ENCODE assay signal across 25 cellular contexts in genomic region chr5:14914193-14914592, GRCh38. TPM values are rescaled to one million over a fixed set of nuclear protein-coding genes. Genes with fewer than 3 reads are reported as not detected.
DNase-seq lines count a peak whose midpoint lies in the region; ATAC-seq, FAIRE-seq and TF ChIP-seq lines count a peak whose summit lies in the region.
"Had no signal": no experiment of that assay in that cellular context is flagged by ENCODE, and none has a peak within 500 bp of the region (broad histone marks: within the 10 kb centered on the region; RNA-seq: fewer than 3 reads in every experiment).

No MANE protein-coding gene starts in this region.

- peaks cover 9% of the 10 kb centered on the region for H3K4me1 Mint-ChIP-seq in activated naive CD8-positive, alpha-beta T cell (ENCODE audit: low read depth)
- H3K4me1 Mint-ChIP-seq in activated naive CD8-positive, alpha-beta T cell treated with anti-CD3 and anti-CD28 coated beads, Interleukin-2, amount 50 U/mL, for 24 hours: peaks cover 19% of the 10 kb centered on the region
- peaks cover 14% of the 10 kb centered on the region for H3K4me1 Mint-ChIP-seq in astrocyte (ENCODE audit: low read depth, unreplicated experiment)
- H3K4me1 Mint-ChIP-seq: CD4-positive, alpha-beta memory T cell; H9 had no signal

- FAIRE-seq in astrocyte (lab: Jason Lieb, UNC): no peak
- FAIRE-seq: A204.1, GM18507 had no signal

- H3K4me3 ChIP-seq in astrocyte (ENCODE audit: insufficient read depth, low read depth, low read length) (no peak overlapping the region), osteoblast (ENCODE audit: insufficient read depth, low read length) (no peak overlapping the region)
- H3K4me3 ChIP-seq: BLaER1 treated with 17β-estradiol and CSF1 and Interleukin-3, amounts not matched to agents 10 nM and 100 nM had no signal

- H3K4me1 ChIP-seq in astrocyte (ENCODE audit: insufficient read depth, low read length) (peaks cover 20% of the 10 kb centered on the region), osteoblast (ENCODE audit: insufficient read depth, low read length) (peaks cover 47% of the 10 kb centered on the region)
- H3K4me1 ChIP-seq: BLaER1 treated with 17β-estradiol and CSF1 and Interleukin-3, amounts not matched to agents 10 nM and 100 nM had no signal

- TF ChIP-seq CTCF in astrocyte (IDR thresholded peaks at IDR 0.05; ENCODE audit: insufficient read depth, low read depth, low read length) (no peak), osteoblast (IDR thresholded peaks at IDR 0.05; ENCODE audit: extremely low read depth, low read depth, low read length) (no peak)

- no peak overlapping the region for H3K9ac ChIP-seq in astrocyte (ENCODE audit: low read length)
- H3K9ac ChIP-seq: BLaER1 treated with 17β-estradiol and CSF1 and Interleukin-3, amounts not matched to agents 10 nM and 100 nM; GM23248 had no signal

- H3K36me3 Mint-ChIP-seq in activated naive CD8-positive, alpha-beta T cell: peaks cover 3% of the 10 kb centered on the region
- no peaks in the 10 kb centered on the region for H3K36me3 Mint-ChIP-seq in activated naive CD8-positive, alpha-beta T cell treated with anti-CD3 and anti-CD28 coated beads, Interleukin-2, amount 50 U/mL, for 24 hours (ENCODE audit: low read depth)
- H3K36me3 Mint-ChIP-seq in astrocyte (ENCODE audit: low read depth, unreplicated experiment): no peaks in the 10 kb centered on the region
- H3K36me3 Mint-ChIP-seq: CD4-positive, alpha-beta memory T cell had no signal

- H3K79me2 ChIP-seq in astrocyte (ENCODE audit: insufficient read depth, low read length): no peaks in the 10 kb centered on the region
- no peaks in the 10 kb centered on the region for H3K79me2 ChIP-seq in osteoblast (ENCODE audit: insufficient read depth, low read length)

- H3K36me3 ChIP-seq in astrocyte (ENCODE audit: insufficient read depth, low read length): no peaks in the 10 kb centered on the region
- H3K36me3 ChIP-seq in osteoblast (ENCODE audit: insufficient read depth, low read length): no peaks in the 10 kb centered on the region
- H3K36me3 ChIP-seq: BLaER1 treated with 17β-estradiol and CSF1 and Interleukin-3, amounts not matched to agents 10 nM and 100 nM had no signal

- H3K9me3 ChIP-seq in astrocyte (ENCODE audit: insufficient read depth, low read depth, low read length) (no peaks in the 10 kb centered on the region), osteoblast (ENCODE audit: low read depth, low read length) (no peaks in the 10 kb centered on the region)

- no peak for DNase-seq in activated naive CD8-positive, alpha-beta T cell treated with anti-CD3 and anti-CD28 coated beads, Interleukin-2, amount 50 U/mL, for 24 hours
- DNase-seq in astrocyte (ENCODE audit: low read depth): no peak
- DNase-seq in osteoblast (ENCODE audit: insufficient read length, low spot score, missing footprints): peak; percentile 11
- no peak for DNase-seq in NCI-H774 (lab: John Stamatoyannopoulos, UW)
- DNase-seq in NCI-H1436 treated with DMSO at 0.1 percent for 48 hours (lab: John Stamatoyannopoulos, UW): no peak
- DNase-seq in NK-92 treated with Interleukin-12 subunit alpha and Interleukin-12 subunit beta, amount 100 ng/mL, for 24 hours (lab: John Stamatoyannopoulos, UW): no peak
- DNase-seq: AML-193; CD4-positive, alpha-beta memory T cell; COR-L47; DMS53; H9; Karpas-422; NCI-H1092 treated with DMSO at 0.1 percent for 48 hours; NCI-H1436; NCI-H187 treated with DMSO at 0.1 percent for 48 hours; NCI-H2171 treated with DMSO at 0.1 percent for 48 hours; NCI-H345; NCI-H510A treated with DMSO at 0.1 percent for 48 hours; NCI-H748 treated with DMSO at 0.1 percent for 48 hours had no signal

- H3K27ac ChIP-seq in astrocyte (ENCODE audit: low read depth, low read length): no peak overlapping the region
- H3K27ac ChIP-seq in osteoblast (ENCODE audit: low read depth, low read length): peak overlapping the region; percentile 98
- H3K27ac ChIP-seq: BLaER1 treated with 17β-estradiol and CSF1 and Interleukin-3, amounts not matched to agents 10 nM and 100 nM had no signal

- peak overlapping the region; percentile 64 for H3K4me2 ChIP-seq in astrocyte (ENCODE audit: low read length)
- no peak overlapping the region for H3K4me2 ChIP-seq in osteoblast (ENCODE audit: insufficient read depth, low read length)
- H3K4me2 ChIP-seq: BLaER1 treated with 17β-estradiol and CSF1 and Interleukin-3, amounts not matched to agents 10 nM and 100 nM had no signal

- H4K20me1 ChIP-seq in astrocyte (ENCODE audit: insufficient read depth, low read length) (no peaks in the 10 kb centered on the region), osteoblast (ENCODE audit: insufficient read depth, low read length) (no peaks in the 10 kb centered on the region)
- H4K20me1 ChIP-seq: BLaER1 treated with 17β-estradiol and CSF1 and Interleukin-3, amounts not matched to agents 10 nM and 100 nM had no signal

- no peaks in the 10 kb centered on the region for H3K27me3 Mint-ChIP-seq in activated naive CD8-positive, alpha-beta T cell
- peaks cover 3% of the 10 kb centered on the region for H3K27me3 Mint-ChIP-seq in activated naive CD8-positive, alpha-beta T cell treated with anti-CD3 and anti-CD28 coated beads, Interleukin-2, amount 50 U/mL, for 24 hours
- peaks cover 6% of the 10 kb centered on the region for H3K27me3 Mint-ChIP-seq in astrocyte (ENCODE audit: low read depth, unreplicated experiment)

- no peak overlapping the region for H3K4me3 Mint-ChIP-seq in activated naive CD8-positive, alpha-beta T cell
- H3K4me3 Mint-ChIP-seq in activated naive CD8-positive, alpha-beta T cell treated with anti-CD3 and anti-CD28 coated beads, Interleukin-2, amount 50 U/mL, for 24 hours: no peak overlapping the region
- H3K4me3 Mint-ChIP-seq in astrocyte (ENCODE audit: unreplicated experiment): no peak overlapping the region
- H3K4me3 Mint-ChIP-seq: CD4-positive, alpha-beta memory T cell; H9 had no signal

- H3K9me3 Mint-ChIP-seq in activated naive CD8-positive, alpha-beta T cell (ENCODE audit: low read depth): no peaks in the 10 kb centered on the region
- H3K9me3 Mint-ChIP-seq in activated naive CD8-positive, alpha-beta T cell treated with anti-CD3 and anti-CD28 coated beads, Interleukin-2, amount 50 U/mL, for 24 hours: peaks cover 12% of the 10 kb centered on the region
- H3K9me3 Mint-ChIP-seq in astrocyte (ENCODE audit: unreplicated experiment): no peaks in the 10 kb centered on the region
- H3K9me3 Mint-ChIP-seq: H9 had no signal

- peak overlapping the region; percentile 76 for H3K27ac Mint-ChIP-seq in activated naive CD8-positive, alpha-beta T cell
- no peak overlapping the region for H3K27ac Mint-ChIP-seq in activated naive CD8-positive, alpha-beta T cell treated with anti-CD3 and anti-CD28 coated beads, Interleukin-2, amount 50 U/mL, for 24 hours
- H3K27ac Mint-ChIP-seq in astrocyte (ENCODE audit: unreplicated experiment): no peak overlapping the region
- H3K27ac Mint-ChIP-seq: CD4-positive, alpha-beta memory T cell; H9 had no signal

- H3K27me3 ChIP-seq in astrocyte (ENCODE audit: insufficient read depth, low read length): no peaks in the 10 kb centered on the region
- no peaks in the 10 kb centered on the region for H3K27me3 ChIP-seq in osteoblast (ENCODE audit: insufficient read depth, low read length)
- H3K27me3 ChIP-seq: BLaER1 treated with 17β-estradiol and CSF1 and Interleukin-3, amounts not matched to agents 10 nM and 100 nM had no signal

- no peak overlapping the region for H2AFZ ChIP-seq in astrocyte (ENCODE audit: low read depth, low read length)
- H2AFZ ChIP-seq in osteoblast (ENCODE audit: low read length): no peak overlapping the region
- H2AFZ ChIP-seq: GM23248 had no signal

- ATAC-seq in activated naive CD8-positive, alpha-beta T cell treated with anti-CD3 and anti-CD28 coated beads, Interleukin-2, amount 50 U/mL, for 24 hours: no peak
- ATAC-seq: Panc1 had no signal

RNA-seq across cellular contexts. Expression of gene ANKH, which starts 42.6 kb away (rescaled TPM):
- total RNA-seq in astrocyte: 15.8 and 20.3 TPM in 2 replicates
- 125 and 130 TPM in 2 replicates for total RNA-seq in osteoblast
